In the genomic region with DNA sequence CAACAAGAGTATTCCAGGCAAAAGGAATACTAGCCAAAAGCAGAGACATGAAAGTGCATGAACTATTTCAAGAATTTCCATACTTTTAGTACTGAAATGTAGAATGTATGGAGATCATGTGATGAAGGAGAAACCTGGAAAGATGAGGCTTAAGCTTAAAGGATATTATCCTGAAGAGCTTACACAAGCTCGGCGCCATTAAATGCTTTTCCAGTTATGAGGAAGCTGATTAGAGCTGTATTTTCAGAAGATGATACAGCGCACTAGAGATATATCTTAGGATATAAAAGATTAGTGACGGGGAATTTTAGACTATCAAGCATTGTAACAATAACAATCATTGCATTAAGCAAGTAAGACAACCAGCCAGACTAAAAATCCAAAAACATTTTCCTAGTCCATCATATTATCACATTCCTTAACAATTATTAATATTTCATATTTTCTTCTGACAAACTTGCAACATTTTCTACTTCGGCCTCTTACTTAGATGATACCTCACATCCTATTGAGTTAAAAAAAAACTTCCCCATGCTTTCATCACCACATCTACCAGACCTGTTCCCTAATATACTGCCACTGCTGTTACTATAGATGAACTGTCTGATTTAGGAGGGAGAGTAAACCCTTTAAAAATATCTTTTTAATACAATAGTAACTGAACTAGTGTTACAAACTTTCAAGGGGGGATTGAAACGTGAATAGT, we compare ENCODE assay signal across 8 cellular contexts. TPM values are rescaled to one million over a fixed set of nuclear protein-coding genes. Genes with fewer than 3 reads are reported as not detected.
DNase-seq lines count a peak whose midpoint lies in the region; ATAC-seq and TF ChIP-seq lines count a peak whose summit lies in the region.

No MANE protein-coding gene starts in this region.

- H3K36me3 ChIP-seq in CD4-positive, CD25-positive, alpha-beta regulatory T cell (ENCODE audit: control insufficient read depth, insufficient read depth, low read length) = peaks cover 22% of the 10 kb centered on the region
- H3K36me3 ChIP-seq in MG63 = peaks cover 42% of the 10 kb centered on the region

- H3K4me1 Mint-ChIP-seq in CD4-positive, CD25-positive, alpha-beta regulatory T cell = peaks cover 22 to 60% (median 47%) of the 10 kb centered on the region in 4 donors
- peaks cover 61% of the 10 kb centered on the region for H3K4me1 Mint-ChIP-seq in chondrocyte (ENCODE audit: low read depth)
- peaks cover 43% of the 10 kb centered on the region for H3K4me1 Mint-ChIP-seq in nephron

- no peak for DNase-seq in CD4-positive, CD25-positive, alpha-beta regulatory T cell
- DNase-seq in MG63 = no peak
- DNase-seq in chondrocyte (ENCODE audit: low spot score) = no peak
- no peak for DNase-seq in globus pallidus (ENCODE audit: low spot score)
- DNase-seq in AG08395 (ENCODE audit: low spot score) = no peak

- H3K4me3 Mint-ChIP-seq in CD4-positive, CD25-positive, alpha-beta regulatory T cell = peak overlapping the region; percentile 95 to 100 (median 97)
- H3K4me3 Mint-ChIP-seq in chondrocyte (ENCODE audit: unreplicated experiment) (peak overlapping the region; percentile 99), nephron (peak overlapping the region; percentile 97 to 100 (median 98))

- no peak for ATAC-seq in CD4-positive, CD25-positive, alpha-beta regulatory T cell (ENCODE audit: low read depth in 2 of 2)
- ATAC-seq in HG03460 (IDR thresholded peaks at IDR 0.05; ENCODE audit: unreplicated experiment) = no peak
- ATAC-seq in GM21381 (IDR thresholded peaks at IDR 0.05; ENCODE audit: unreplicated experiment) = no peak

- H3K27me3 ChIP-seq in CD4-positive, CD25-positive, alpha-beta regulatory T cell (ENCODE audit: control insufficient read depth, insufficient read depth, low read length) = no peaks in the 10 kb centered on the region
- no peaks in the 10 kb centered on the region for H3K27me3 ChIP-seq in MG63

- peaks cover 33% of the 10 kb centered on the region for H3K4me1 ChIP-seq in CD4-positive, CD25-positive, alpha-beta regulatory T cell (ENCODE audit: control insufficient read depth, insufficient read depth, low read length, poor library complexity, severe bottlenecking)

- H3K27me3 Mint-ChIP-seq in CD4-positive, CD25-positive, alpha-beta regulatory T cell = no peaks in the 10 kb centered on the region
- H3K27me3 Mint-ChIP-seq in chondrocyte (ENCODE audit: low read depth) (no peaks in the 10 kb centered on the region), nephron (ENCODE audit: low read depth) (no peaks in the 10 kb centered on the region)

- H3K4me3 ChIP-seq in CD4-positive, CD25-positive, alpha-beta regulatory T cell (ENCODE audit: low read depth, low read length) = peak overlapping the region; percentile 97
- H3K4me3 ChIP-seq in MG63 = peak overlapping the region; percentile 84

- H3K9me3 ChIP-seq in CD4-positive, CD25-positive, alpha-beta regulatory T cell (ENCODE audit: control insufficient read depth in 2 of 2, low read length in 2 of 2) = no peaks in the 10 kb centered on the region
- H3K9me3 ChIP-seq in MG63 = no peaks in the 10 kb centered on the region

- H3K27ac ChIP-seq in CD4-positive, CD25-positive, alpha-beta regulatory T cell (ENCODE audit: insufficient read depth, low read length, poor library complexity, severe bottlenecking) = no peak overlapping the region

- H3K36me3 Mint-ChIP-seq in CD4-positive, CD25-positive, alpha-beta regulatory T cell = peaks cover 24% of the 10 kb centered on the region
- H3K36me3 Mint-ChIP-seq in chondrocyte (ENCODE audit: low read depth) = peaks cover 17% of the 10 kb centered on the region
- peaks cover 28% of the 10 kb centered on the region for H3K36me3 Mint-ChIP-seq in nephron (ENCODE audit: low read depth)

- no peaks in the 10 kb centered on the region for H3K9me3 Mint-ChIP-seq in CD4-positive, CD25-positive, alpha-beta regulatory T cell
- H3K9me3 Mint-ChIP-seq in chondrocyte (ENCODE audit: low read depth) = no peaks in the 10 kb centered on the region
- no peaks in the 10 kb centered on the region for H3K9me3 Mint-ChIP-seq in nephron

- no peak for TF ChIP-seq CTCF in chondrocyte (IDR thresholded peaks at IDR 0.05)
- no peak for TF ChIP-seq CTCF in nephron (IDR thresholded peaks at IDR 0.05; ENCODE audit: unreplicated experiment in 3 of 3)

- H3K27ac Mint-ChIP-seq in CD4-positive, CD25-positive, alpha-beta regulatory T cell = peak overlapping the region; percentile 98 to 99 (median 98)
- peak overlapping the region; percentile 100 for H3K27ac Mint-ChIP-seq in chondrocyte (ENCODE audit: unreplicated experiment)
- H3K27ac Mint-ChIP-seq in nephron = peak overlapping the region; percentile 99

RNA-seq across cellular contexts. Expression of gene FAM200B, which starts 1.3 kb away (rescaled TPM):
- total RNA-seq in CD4-positive, CD25-positive, alpha-beta regulatory T cell = 21.0 TPM
- 100 to 1,000 TPM in 2 of 4 donors, 10 to 100 TPM in 2; 90.7 to 120 (median 104) TPM for polyA plus RNA-seq in CD4-positive, CD25-positive, alpha-beta regulatory T cell
- 10.2 and 22.6 TPM in 2 replicates for total RNA-seq in MG63 (2014; rRNA removed; shearing (Covaris generic); ENCODE audit: low replicate concordance)
- 26.0 to 33.0 TPM (median 31.8 TPM) in 3 replicates for total RNA-seq in chondrocyte

RNA-seq across cellular contexts. Expression of gene BST1, which starts 19.9 kb away (rescaled TPM):
- total RNA-seq in CD4-positive, CD25-positive, alpha-beta regulatory T cell = 0.27 TPM
- polyA plus RNA-seq in CD4-positive, CD25-positive, alpha-beta regulatory T cell = 1 to 10 TPM in 2 of 4 donors, under 1 TPM in 1, not detected in 1; 0.40 to 6.5 (median 2.5) TPM
- 2.0 and 3.3 TPM in 2 replicates for total RNA-seq in MG63 (2014; rRNA removed; shearing (Covaris generic); ENCODE audit: low replicate concordance)
- total RNA-seq in chondrocyte = 0.45 TPM in 1 of 3 replicates, not detected in the others

RNA-seq across cellular contexts. Expression of gene FBXL5, which starts 27.8 kb away (rescaled TPM):
- total RNA-seq in CD4-positive, CD25-positive, alpha-beta regulatory T cell = 53.3 TPM
- polyA plus RNA-seq in CD4-positive, CD25-positive, alpha-beta regulatory T cell = 100 to 1,000 TPM; 123 to 137 (median 128) TPM
- total RNA-seq in MG63 (2014; rRNA removed; shearing (Covaris generic); ENCODE audit: low replicate concordance) = 26.2 and 35.0 TPM in 2 replicates
- total RNA-seq in chondrocyte = 54.4 to 110 TPM (median 56.9 TPM) in 3 replicates
